Comparison of ENCODE assay signal across 8 cellular contexts in genomic region chr4:26583538-26583864, GRCh38. TPM values are rescaled to one million over a fixed set of nuclear protein-coding genes. Genes with fewer than 3 reads are reported as not detected.
DNase-seq lines count a peak whose midpoint lies in the region; ATAC-seq and TF ChIP-seq lines count a peak whose summit lies in the region.

No MANE protein-coding gene starts in this region.

- peaks cover 35 to 45% (median 39%) of the 10 kb centered on the region in 3 donors for H3K4me1 Mint-ChIP-seq in CD8-positive, alpha-beta memory T cell

- H3K4me3 ChIP-seq in CD8-positive, alpha-beta memory T cell (ENCODE audit: low read length) = peak overlapping the region; percentile 87
- peak overlapping the region; percentile 86 for H3K4me3 ChIP-seq in SK-N-MC
- H3K4me3 ChIP-seq in fibroblast of villous mesenchyme (ENCODE audit: low read depth, low read length) = peak overlapping the region; percentile 76
- peak overlapping the region; percentile 45 for H3K4me3 ChIP-seq in trophoblast cell (ENCODE audit: low read depth, low read length)

- H3K4ac ChIP-seq in trophoblast cell (ENCODE audit: low read depth, low read length) = no peak overlapping the region

- no CpG with 5 or more reads among the region's 11 CpGs for WGBS in trophoblast cell (ENCODE audit: extremely low coverage, insufficient coverage, insufficient read length)

- H3K23ac ChIP-seq in trophoblast cell (ENCODE audit: low read length) = no peak overlapping the region

- no peak for DNase-seq in CD8-positive, alpha-beta memory T cell
- DNase-seq in SK-N-MC (ENCODE audit: low read depth, low spot score) (no peak), fibroblast of villous mesenchyme (ENCODE audit: low read depth) (no peak), trophoblast cell (no peak), AG08395 (ENCODE audit: low spot score) (no peak)
- no peak for DNase-seq in stimulated activated CD8-positive, alpha-beta memory T cell treated with anti-CD3 and anti-CD28 coated beads, Interleukin-4, amount 100 ng/mL, for 48 hours

- peaks cover 4 to 10% (median 4%) of the 10 kb centered on the region in 3 donors for H3K36me3 Mint-ChIP-seq in CD8-positive, alpha-beta memory T cell

- H3K36me3 ChIP-seq in CD8-positive, alpha-beta memory T cell (ENCODE audit: insufficient read depth, low read length) = no peaks in the 10 kb centered on the region
- H3K36me3 ChIP-seq in SK-N-MC (ENCODE audit: insufficient read depth, low read length) = no peaks in the 10 kb centered on the region
- no peaks in the 10 kb centered on the region for H3K36me3 ChIP-seq in trophoblast cell (ENCODE audit: control insufficient read depth in 1 of 2, insufficient read depth in 2 of 2, low read length in 2 of 2)

- peak overlapping the region; percentile 99 for H3K27ac ChIP-seq in CD8-positive, alpha-beta memory T cell (ENCODE audit: low read depth, low read length)
- H3K27ac ChIP-seq in SK-N-MC = no peak overlapping the region
- no peak overlapping the region for H3K27ac ChIP-seq in trophoblast cell (ENCODE audit: low read depth, low read length)

- no peaks in the 10 kb centered on the region for H3K27me3 ChIP-seq in CD8-positive, alpha-beta memory T cell (ENCODE audit: insufficient read depth, low read length, poor library complexity, severe bottlenecking)
- no peaks in the 10 kb centered on the region for H3K27me3 ChIP-seq in trophoblast cell (ENCODE audit: insufficient read depth, low read length)

- no peak overlapping the region for H3K18ac ChIP-seq in trophoblast cell (ENCODE audit: low read length)

- H4K12ac ChIP-seq in trophoblast cell (ENCODE audit: low read depth, low read length) = no peak overlapping the region

- H3K14ac ChIP-seq in trophoblast cell (ENCODE audit: low read length) = peak overlapping the region; percentile 43

- peak overlapping the region; percentile 97 to 100 (median 99) for H3K27ac Mint-ChIP-seq in CD8-positive, alpha-beta memory T cell

- no peak overlapping the region for H2AK5ac ChIP-seq in trophoblast cell (ENCODE audit: low read length)

- H3K9ac ChIP-seq in SK-N-MC (ENCODE audit: insufficient read length) = peak overlapping the region; percentile 37
- no peak overlapping the region for H3K9ac ChIP-seq in trophoblast cell (ENCODE audit: low read length)

- CTCF ChIA-PET in CD8-positive, alpha-beta memory T cell (lab: Charles Lee) = interaction anchor here (0.8 to 1.3 kb wide), 2 partner anchors 158 to 302 kb away, joined by 3 read pairs; no protein-coding TSS in a partner anchor

- no peak overlapping the region for H2BK5ac ChIP-seq in trophoblast cell (ENCODE audit: low read depth, low read length, poor library complexity)

- peaks cover 4 to 9% of the 10 kb centered on the region in 2 donors for H3K27me3 Mint-ChIP-seq in CD8-positive, alpha-beta memory T cell

- H3K79me1 ChIP-seq in trophoblast cell (ENCODE audit: low read length) = peaks cover 4% of the 10 kb centered on the region

- H2BK12ac ChIP-seq in trophoblast cell (ENCODE audit: low read length) = no peak overlapping the region

- POLR2A ChIA-PET in CD8-positive, alpha-beta memory T cell (lab: Charles Lee) = interaction anchor here (0.8 to 2.5 kb wide), 8 partner anchors 98 to 724 kb away, joined by 3 to 17 read pairs (median 7); partner anchors contain the start of genes SMIM20 and STIM2

- H3K4me2 ChIP-seq in trophoblast cell (ENCODE audit: low read length) = peak overlapping the region; percentile 57

- no peak overlapping the region for H4K91ac ChIP-seq in trophoblast cell (ENCODE audit: low read depth, low read length)

- no peak overlapping the region for H2BK120ac ChIP-seq in trophoblast cell (ENCODE audit: insufficient read depth, low read length, poor library complexity)

- no peaks in the 10 kb centered on the region for H3K9me3 ChIP-seq in CD8-positive, alpha-beta memory T cell (ENCODE audit: low read length)
- H3K9me3 ChIP-seq in SK-N-MC (ENCODE audit: low read depth, low read length) = no peaks in the 10 kb centered on the region
- H3K9me3 ChIP-seq in trophoblast cell (ENCODE audit: insufficient read depth, low read depth, low read length) = no peaks in the 10 kb centered on the region

- H4K8ac ChIP-seq in trophoblast cell (ENCODE audit: low read depth, low read length) = peak overlapping the region; percentile 76

- H3K79me2 ChIP-seq in trophoblast cell (ENCODE audit: control insufficient read depth, insufficient read depth, low read length, poor library complexity) = peaks cover 2% of the 10 kb centered on the region

- peaks cover 0 to 5% (median 0%) of the 10 kb centered on the region in 5 donors for H3K9me3 Mint-ChIP-seq in CD8-positive, alpha-beta memory T cell

- H3K4me3 Mint-ChIP-seq in CD8-positive, alpha-beta memory T cell = peak overlapping the region; percentile 96 to 100 (median 97)

- peak overlapping the region; percentile 75 for H2AFZ ChIP-seq in trophoblast cell (ENCODE audit: insufficient read depth, low read length, poor library complexity)

- TF ChIP-seq CTCF in fibroblast of villous mesenchyme (IDR thresholded peaks at IDR 0.05; ENCODE audit: insufficient read depth, low read depth, low read length) = no peak

- peak; percentile 54 for ATAC-seq in GM19351 (IDR thresholded peaks at IDR 0.05; ENCODE audit: unreplicated experiment)
- ATAC-seq in HG03354 (IDR thresholded peaks at IDR 0.05; ENCODE audit: poor library complexity, severe bottlenecking, unreplicated experiment) = peak; percentile 60

- peaks cover 12% of the 10 kb centered on the region for H3K4me1 ChIP-seq in CD8-positive, alpha-beta memory T cell (ENCODE audit: insufficient read depth, low read length)
- peaks cover 2% of the 10 kb centered on the region in 2 experiments for H3K4me1 ChIP-seq in trophoblast cell (ENCODE audit: control insufficient read depth in 1 of 2, insufficient read depth in 2 of 2, low read length in 2 of 2)

RNA-seq across cellular contexts. Expression of gene TBC1D19, which starts 0.4 kb away (rescaled TPM):
- total RNA-seq in CD8-positive, alpha-beta memory T cell = 1 to 10 TPM; 4.4 to 6.3 TPM
- polyA plus RNA-seq in CD8-positive, alpha-beta memory T cell = 5.1 TPM
- total RNA-seq in fibroblast of villous mesenchyme = 39.6 and 41.5 TPM in 2 replicates
- 3.0 and 3.1 TPM in 2 replicates for polyA plus RNA-seq in trophoblast cell (2013)
